Comparison of ENCODE assay signal across 8 cellular contexts in genomic region chr21:36419996-36420395, GRCh38. TPM values are rescaled to one million over a fixed set of nuclear protein-coding genes. Genes with fewer than 3 reads are reported as not detected.
DNase-seq lines count a peak whose midpoint lies in the region; ATAC-seq and TF ChIP-seq lines count a peak whose summit lies in the region.

No MANE protein-coding gene starts in this region.

- H3K4me1 Mint-ChIP-seq in natural killer cell treated with Interleukin-12 subunit alpha and Interleukin-12 subunit beta and Interleukin-15 and Interleukin-18, amount 100 ng/mL, for 72 hours (ENCODE audit: low read depth in 2 of 2): peaks cover 4 to 21% of the 10 kb centered on the region in 2 donors

- no peaks in the 10 kb centered on the region for H3K27me3 ChIP-seq in tibial artery

- H3K27me3 Mint-ChIP-seq in natural killer cell treated with Interleukin-12 subunit alpha and Interleukin-12 subunit beta and Interleukin-15 and Interleukin-18, amount 100 ng/mL, for 72 hours: no peaks in the 10 kb centered on the region

- H3K9me3 Mint-ChIP-seq in natural killer cell treated with Interleukin-12 subunit alpha and Interleukin-12 subunit beta and Interleukin-15 and Interleukin-18, amount 100 ng/mL, for 72 hours: no peaks in the 10 kb centered on the region

- H3K4me1 ChIP-seq in tibial artery: peaks cover 0 to 9% (median 0%) of the 10 kb centered on the region in 4 donors

- no peaks in the 10 kb centered on the region for H3K9me3 ChIP-seq in tibial artery

- H3K36me3 Mint-ChIP-seq in natural killer cell treated with Interleukin-12 subunit alpha and Interleukin-12 subunit beta and Interleukin-15 and Interleukin-18, amount 100 ng/mL, for 72 hours: peaks cover 8% of the 10 kb centered on the region

- peak; percentile 93 for DNase-seq in Daoy (ENCODE audit: low read depth)
- DNase-seq in HK-2 (ENCODE audit: unreplicated experiment): peak; percentile 60
- DNase-seq in NOMO-1 treated with dmso at 0.1 percent for 144 hours (lab: John Stamatoyannopoulos, UW; ENCODE audit: unreplicated experiment): peak; percentile 3
- DNase-seq in activated T-cell treated with anti-CD3 and anti-CD28 coated beads for 4 hours: peak; percentile 11
- peak; percentile 96 for DNase-seq in fibroblast of pulmonary artery (ENCODE audit: low read depth)
- DNase-seq in natural killer cell treated with Interleukin-12 subunit alpha and Interleukin-12 subunit beta and Interleukin-15 and Interleukin-18, amount 100 ng/mL, for 72 hours (ENCODE audit: low spot score): peak; percentile 69
- DNase-seq in tibial artery: peak; percentile 80 to 90

- TF ChIP-seq CTCF in fibroblast of pulmonary artery (IDR thresholded peaks at IDR 0.05; ENCODE audit: low read length, missing control alignments) (peak; percentile 89), tibial artery (IDR thresholded peaks at IDR 0.05) (peak; percentile 72 to 74)

- peaks cover 0 to 13% (median 0%) of the 10 kb centered on the region in 3 donors for H3K36me3 ChIP-seq in tibial artery

- H3K4me3 ChIP-seq in fibroblast of pulmonary artery (replicated peaks; ENCODE audit: low read depth, low read length): no peak overlapping the region
- H3K4me3 ChIP-seq in tibial artery: no peak overlapping the region

- no peak overlapping the region for H3K27ac ChIP-seq in tibial artery

- intact Hi-C loops in tibial artery (cut with DNase I; ENCODE audit: low total_unique reads): loop anchor here (10.0 kb wide), 1 partner anchor 505 kb away; no protein-coding TSS in a partner anchor

- peak; percentile 60 to 77 for ATAC-seq in natural killer cell treated with Interleukin-12 subunit alpha and Interleukin-12 subunit beta and Interleukin-15 and Interleukin-18, amount 100 ng/mL, for 72 hours
- no peak for ATAC-seq in GM21717 (IDR thresholded peaks at IDR 0.05; ENCODE audit: unreplicated experiment)

- no peak overlapping the region for H3K4me3 Mint-ChIP-seq in natural killer cell treated with Interleukin-12 subunit alpha and Interleukin-12 subunit beta and Interleukin-15 and Interleukin-18, amount 100 ng/mL, for 72 hours

- H3K27ac Mint-ChIP-seq in natural killer cell treated with Interleukin-12 subunit alpha and Interleukin-12 subunit beta and Interleukin-15 and Interleukin-18, amount 100 ng/mL, for 72 hours: no peak overlapping the region

RNA-seq across cellular contexts. Expression of gene CHAF1B, which starts 34.8 kb away (rescaled TPM):
- 11.1 and 14.9 TPM in 2 replicates for total RNA-seq in Daoy (2014; rRNA removed; shearing (Covaris generic))
- 10 to 100 TPM; 20.2 to 38.0 TPM for total RNA-seq in natural killer cell treated with Interleukin-12 subunit alpha and Interleukin-12 subunit beta and Interleukin-15 and Interleukin-18, amount 100 ng/mL, for 72 hours

RNA-seq across cellular contexts. Expression of gene CLDN14, which starts 59.9 kb away (rescaled TPM):
- total RNA-seq in Daoy (2014; rRNA removed; shearing (Covaris generic)): 0.33 and 1.3 TPM in 2 replicates
- not detected for total RNA-seq in natural killer cell treated with Interleukin-12 subunit alpha and Interleukin-12 subunit beta and Interleukin-15 and Interleukin-18, amount 100 ng/mL, for 72 hours

Comparison
In these comparisons a context has a peak if more than half of its experiments do, and no peak if none do; other contexts are left out.
1. DNase-seq: peak in every context shown above with its lines; median percentile 96 in fibroblast of pulmonary artery; 93 in Daoy; 85 in tibial artery; 69 in natural killer cell treated with Interleukin-12 subunit alpha and Interleukin-12 subunit beta and Interleukin-15 and Interleukin-18, amount 100 ng/mL, for 72 hours; 60 in HK-2; 11 in activated T-cell treated with anti-CD3 and anti-CD28 coated beads for 4 hours; 3 in NOMO-1 treated with dmso at 0.1 percent for 144 hours.